Comparison of ENCODE assay signal across 27 cellular contexts in genomic region chr13:29379281-29379680, GRCh38.
"Had no signal": no experiment of that assay in that cellular context is flagged by ENCODE, and none has a peak within 500 bp of the region (broad histone marks: within the 10 kb centered on the region; RNA-seq: fewer than 3 reads in every experiment).

No MANE protein-coding gene starts in this region.

- H3K36me3 Mint-ChIP-seq: activated naive CD4-positive, alpha-beta T cell treated with anti-CD3 and anti-CD28 coated beads, Interleukin-2, amount 10 ng/mL, durations not matched to agents 7 days and 5 days had no signal

- FAIRE-seq: astrocyte, islet of Langerhans had no signal

- ATAC-seq: mucosa of descending colon; sciatic nerve; stimulated activated naive CD8-positive, alpha-beta T cell treated with anti-CD3 and anti-CD28 coated beads, Interleukin-15, amount 100 ng/mL, for 72 hours; upper lobe of right lung had no signal

- H3K27ac ChIP-seq: esophagus squamous epithelium, heart right ventricle, left ventricle myocardium inferior, skin epidermis, tibial artery, upper lobe of right lung had no signal

- H3K4me1 Mint-ChIP-seq: activated naive CD4-positive, alpha-beta T cell treated with anti-CD3 and anti-CD28 coated beads, Interleukin-2, amount 10 ng/mL, durations not matched to agents 7 days and 5 days; nephron; stimulated activated naive CD8-positive, alpha-beta T cell treated with anti-CD3 and anti-CD28 coated beads, Interleukin-15, amount 100 ng/mL, for 72 hours had no signal

- H3K9me3 ChIP-seq: esophagus squamous epithelium, left ventricle myocardium inferior, mucosa of descending colon, upper lobe of right lung had no signal

- H3K4me1 ChIP-seq: esophagus squamous epithelium, tibial artery, upper lobe of right lung had no signal

- DNase-seq: activated CD4-positive, alpha-beta T cell treated with anti-CD3 and anti-CD28 coated beads for 4 hours; activated CD4-positive, alpha-beta T cell treated with anti-CD3 and anti-CD28 coated beads, Interleukin-2, amount 50 U/mL, for 48 hours; activated CD8-positive, alpha-beta memory T cell treated with anti-CD3 and anti-CD28 coated beads, Interleukin-2, amount 50 U/mL, for 4 hours; activated gamma-delta T cell; activated naive CD4-positive, alpha-beta T cell treated with anti-CD3 and anti-CD28 coated beads, Interleukin-2, amount 10 ng/mL, durations not matched to agents 7 days and 5 days; activated T-cell treated with anti-CD3 and anti-CD28 coated beads, Interleukin-2, amount 50 U/mL, for 24 hours; amniotic stem cell; caudate nucleus; cortex of kidney; esophagus squamous epithelium; foreskin melanocyte; heart right ventricle; left ventricle myocardium inferior; mucosa of descending colon; stimulated activated CD4-positive, alpha-beta T cell treated with anti-CD3 and anti-CD28 coated beads, Interleukin-12 subunit alpha, Interleukin-12 subunit beta, amount 100 ng/mL, for 4 hours; stimulated activated CD4-positive, alpha-beta T cell treated with anti-CD3 and anti-CD28 coated beads, Interleukin-4, amount 100 ng/mL, for 1 hour; stimulated activated naive CD8-positive, alpha-beta T cell treated with anti-CD3 and anti-CD28 coated beads, Interleukin-15, amount 100 ng/mL, for 72 hours; T-helper 1 cell; tibial artery; upper lobe of right lung had no signal

- H3K27me3 Mint-ChIP-seq: activated naive CD4-positive, alpha-beta T cell treated with anti-CD3 and anti-CD28 coated beads, Interleukin-2, amount 10 ng/mL, durations not matched to agents 7 days and 5 days had no signal

- H3K4me3 ChIP-seq: esophagus squamous epithelium, heart right ventricle, left ventricle myocardium inferior, lung, mucosa of descending colon, skin epidermis, tibial artery, upper lobe of right lung had no signal

- H3K27me3 ChIP-seq: esophagus squamous epithelium, heart right ventricle, tibial artery, upper lobe of right lung had no signal

- H3K36me3 ChIP-seq: esophagus squamous epithelium, heart right ventricle, left ventricle myocardium inferior, tibial artery, upper lobe of right lung had no signal

- H3K4me3 Mint-ChIP-seq: activated naive CD4-positive, alpha-beta T cell treated with anti-CD3 and anti-CD28 coated beads, Interleukin-2, amount 10 ng/mL, durations not matched to agents 7 days and 5 days; activated T-cell treated with anti-CD3 and anti-CD28 coated beads, Interleukin-2, amount 50 U/mL, for 24 hours; nephron; stimulated activated naive CD8-positive, alpha-beta T cell treated with anti-CD3 and anti-CD28 coated beads, Interleukin-15, amount 100 ng/mL, for 72 hours; T-helper 2 cell treated with Interferon-gamma antibody and Interleukin-4, amounts not matched to agents 5 μg/mL and 100 μg/mL, for 36 hours had no signal

- H3K27ac Mint-ChIP-seq: activated naive CD4-positive, alpha-beta T cell treated with anti-CD3 and anti-CD28 coated beads, Interleukin-2, amount 10 ng/mL, durations not matched to agents 7 days and 5 days; activated T-cell treated with anti-CD3 and anti-CD28 coated beads, Interleukin-2, amount 50 U/mL, for 24 hours; nephron; stimulated activated naive CD8-positive, alpha-beta T cell treated with anti-CD3 and anti-CD28 coated beads, Interleukin-15, amount 100 ng/mL, for 72 hours; T-helper 2 cell treated with Interferon-gamma antibody and Interleukin-4, amounts not matched to agents 5 μg/mL and 100 μg/mL, for 36 hours had no signal
